In genomic region chr16:46658925-46659324, GRCh38 we compare ENCODE assay signal across 1 cellular context.
TF ChIP-seq lines count a peak whose summit lies in the region.

No MANE protein-coding gene starts in this region.

TF ChIP-seq in GM23338, 12 proteins besides CTCF, POLR2A, EP300 and RAD21 (continued from another document):
- TF ChIP-seq ZNF462 (CRISPR knock-in tag; IDR thresholded peaks at IDR 0.05): no peak
- no peak for TF ChIP-seq ZNF331 (CRISPR knock-in tag; IDR thresholded peaks at IDR 0.05; ENCODE audit: low read depth)
- TF ChIP-seq ZNF114 (CRISPR knock-in tag; IDR thresholded peaks at IDR 0.05): no peak
- TF ChIP-seq POLR2AphosphoS5 (IDR thresholded peaks at IDR 0.05; ENCODE audit: low read depth): no peak
